Comparison of ENCODE assay signal across 2 cellular contexts in genomic region chr5:42595597-42595996, GRCh38.
TF ChIP-seq lines count a peak whose summit lies in the region.

No MANE protein-coding gene starts in this region.

TF ChIP-seq in liver, 16 proteins besides CTCF, POLR2A, EP300 and RAD21 (continued from another document):
- TF ChIP-seq MAX (IDR thresholded peaks at IDR 0.05), result no peak
- no peak for TF ChIP-seq ZBTB33 (IDR thresholded peaks at IDR 0.05)
- no peak for TF ChIP-seq NR2F2 (IDR thresholded peaks at IDR 0.05)
- TF ChIP-seq RXRA (IDR thresholded peaks at IDR 0.05), result no peak
TF ChIP-seq in liver: peak in this region for 0.

TF ChIP-seq in HepG2, 621 proteins besides CTCF, POLR2A, EP300 and RAD21 (continued from another document):
- TF ChIP-seq ARID5B (CRISPR knock-in tag; IDR thresholded peaks at IDR 0.05), result no peak
- no peak for TF ChIP-seq CBFB (CRISPR knock-in tag; IDR thresholded peaks at IDR 0.05)
- no peak for TF ChIP-seq NR3C1 (CRISPR knock-in tag; IDR thresholded peaks at IDR 0.05)
- no peak for TF ChIP-seq CBX5 (CRISPR knock-in tag; IDR thresholded peaks at IDR 0.05; ENCODE audit: borderline replicate concordance)
- no peak for TF ChIP-seq LRRFIP1 (CRISPR knock-in tag; conservative IDR thresholded peaks at IDR 0.05)
